Comparison of ENCODE assay signal across 28 cellular contexts in the genomic region with DNA sequence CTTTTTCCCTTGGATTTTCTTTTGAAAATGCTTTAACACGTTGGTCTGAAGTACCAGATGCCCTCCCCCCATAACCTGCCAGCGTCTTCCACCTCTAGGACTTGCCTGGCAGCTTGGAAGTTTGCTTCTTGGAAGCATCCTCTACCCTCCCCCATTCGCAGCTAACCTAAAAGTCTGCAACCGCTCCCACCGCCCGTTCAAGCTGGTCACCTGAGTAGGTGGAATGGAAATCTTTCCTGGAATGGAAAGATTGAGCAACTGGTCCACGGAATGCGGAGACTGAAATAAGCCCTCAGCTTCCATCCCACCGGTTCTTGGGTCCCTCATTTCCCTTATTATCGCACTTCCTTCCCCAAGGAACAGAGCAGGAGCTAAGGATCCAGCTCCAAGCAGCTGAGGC. TPM values are rescaled to one million over a fixed set of nuclear protein-coding genes. Genes with fewer than 3 reads are reported as not detected.
A peak's percentile ranks its signal among the peaks of the same experiment; 100 is the strongest.
DNase-seq lines count a peak whose midpoint lies in the region; ATAC-seq and TF ChIP-seq lines count a peak whose summit lies in the region.
"Had no signal": no experiment of that assay in that cellular context is flagged by ENCODE, and none has a peak within 500 bp of the region (broad histone marks: within the 10 kb centered on the region; RNA-seq: fewer than 3 reads in every experiment).

No MANE protein-coding gene starts in this region.

- H3K36me3 ChIP-seq in ectodermal cell (ENCODE audit: control insufficient read depth, insufficient read depth, low read length): no peaks in the 10 kb centered on the region
- no peaks in the 10 kb centered on the region for H3K36me3 ChIP-seq in mesenchymal stem cell (ENCODE audit: control insufficient read depth in 1 of 2, insufficient read depth in 2 of 2, low read depth in 1 of 2, low read length in 2 of 2)
- H3K36me3 ChIP-seq: ovary, upper lobe of left lung had no signal

- no peak overlapping the region for H3K14ac ChIP-seq in mesenchymal stem cell (ENCODE audit: low read length in 2 of 2)

- H3K4me2 ChIP-seq in mesenchymal stem cell (ENCODE audit: low read length, poor library complexity, severe bottlenecking): no peak overlapping the region

- no peak overlapping the region for H2AFZ ChIP-seq in mesenchymal stem cell (ENCODE audit: low read depth, low read length)

- no peak overlapping the region for H3K4ac ChIP-seq in mesenchymal stem cell (ENCODE audit: low read depth in 1 of 2, low read length in 2 of 2)

- intact Hi-C loops in natural killer cell (cut with micrococcal nuclease): no loop called here
- intact Hi-C loops in dorsolateral prefrontal cortex (cut with DNase I): no loop called here

- H3K9me3 Mint-ChIP-seq in natural killer cell: no peaks in the 10 kb centered on the region
- no peaks in the 10 kb centered on the region for H3K9me3 Mint-ChIP-seq in natural killer cell treated with Interleukin-12 subunit alpha and Interleukin-12 subunit beta and Interleukin-15 and Interleukin-18, amount 100 ng/mL, for 72 hours
- H3K9me3 Mint-ChIP-seq: activated CD4-positive, alpha-beta memory T cell treated with anti-CD3 and anti-CD28 coated beads, Interleukin-2, amount 10 ng/mL, durations not matched to agents 7 days and 5 days; activated naive CD4-positive, alpha-beta T cell treated with anti-CD3 and anti-CD28 coated beads, Interleukin-2, amount 50 U/mL, for 72 hours; activated T-helper 2 cell treated with anti-CD3 and anti-CD28 coated beads, Interferon-gamma antibody, Interleukin-2, Interleukin-4, amounts not matched to agents 10 μg/mL and 5 μg/mL and 100 μg/mL, durations not matched to agents 14 hours and 24 hours and 36 hours; CD8-positive, alpha-beta T cell; effector memory CD8-positive, alpha-beta T cell; naive thymus-derived CD4-positive, alpha-beta T cell had no signal

- no peak overlapping the region for H3K23ac ChIP-seq in mesenchymal stem cell (ENCODE audit: low read length in 2 of 2)

- no peak overlapping the region for H2BK15ac ChIP-seq in mesenchymal stem cell (ENCODE audit: low read depth, poor library complexity, severe bottlenecking)

- no peaks in the 10 kb centered on the region for H3K27me3 Mint-ChIP-seq in natural killer cell (ENCODE audit: low read depth in 2 of 2)
- no peaks in the 10 kb centered on the region for H3K27me3 Mint-ChIP-seq in natural killer cell treated with Interleukin-12 subunit alpha and Interleukin-12 subunit beta and Interleukin-15 and Interleukin-18, amount 100 ng/mL, for 72 hours
- H3K27me3 Mint-ChIP-seq: activated CD4-positive, alpha-beta memory T cell treated with anti-CD3 and anti-CD28 coated beads, Interleukin-2, amount 10 ng/mL, durations not matched to agents 7 days and 5 days; effector memory CD8-positive, alpha-beta T cell; naive thymus-derived CD4-positive, alpha-beta T cell had no signal

- no peak overlapping the region for H3K4me3 Mint-ChIP-seq in natural killer cell
- H3K4me3 Mint-ChIP-seq in natural killer cell treated with Interleukin-12 subunit alpha and Interleukin-12 subunit beta and Interleukin-15 and Interleukin-18, amount 100 ng/mL, for 72 hours: no peak overlapping the region
- H3K4me3 Mint-ChIP-seq: activated CD4-positive, alpha-beta memory T cell treated with anti-CD3 and anti-CD28 coated beads, Interleukin-2, amount 10 ng/mL, durations not matched to agents 7 days and 5 days; CD8-positive, alpha-beta T cell had no signal

- H3K4me1 Mint-ChIP-seq in natural killer cell: peaks cover 89 to 93% of the 10 kb centered on the region in 2 donors
- peaks cover 60 to 72% of the 10 kb centered on the region in 2 donors for H3K4me1 Mint-ChIP-seq in natural killer cell treated with Interleukin-12 subunit alpha and Interleukin-12 subunit beta and Interleukin-15 and Interleukin-18, amount 100 ng/mL, for 72 hours (ENCODE audit: low read depth in 2 of 2)

- H4K91ac ChIP-seq in mesenchymal stem cell (ENCODE audit: low read length): no peak overlapping the region

- peaks cover 48% of the 10 kb centered on the region for H3K4me1 ChIP-seq in ectodermal cell (ENCODE audit: control insufficient read depth, insufficient read depth, low read length)
- H3K4me1 ChIP-seq in mesenchymal stem cell (ENCODE audit: control insufficient read depth, insufficient read depth, low read depth, low read length): no peaks in the 10 kb centered on the region

- peak overlapping the region in 1 of 2 experiments; percentile 2 for H3K18ac ChIP-seq in mesenchymal stem cell (ENCODE audit: low read depth in 1 of 2, low read length in 2 of 2)

- H3K9ac ChIP-seq in mesenchymal stem cell (ENCODE audit: low read length): no peak overlapping the region

- H2AK5ac ChIP-seq in mesenchymal stem cell (ENCODE audit: low read length, severe bottlenecking): no peak overlapping the region

- no peak overlapping the region for H2BK5ac ChIP-seq in mesenchymal stem cell (ENCODE audit: low read depth, low read length, poor library complexity, severe bottlenecking)

- no peaks in the 10 kb centered on the region for H3K36me3 Mint-ChIP-seq in natural killer cell
- H3K36me3 Mint-ChIP-seq in natural killer cell treated with Interleukin-12 subunit alpha and Interleukin-12 subunit beta and Interleukin-15 and Interleukin-18, amount 100 ng/mL, for 72 hours: no peaks in the 10 kb centered on the region

- DNase-seq in natural killer cell (no peak), mesenchymal stem cell (no peak), dorsolateral prefrontal cortex (no peak), ecto neural progenitor cell (ENCODE audit: low spot score) (no peak)
- DNase-seq in natural killer cell treated with Interleukin-12 subunit alpha and Interleukin-12 subunit beta and Interleukin-15 and Interleukin-18, amount 100 ng/mL, for 72 hours (ENCODE audit: low spot score): no peak
- DNase-seq: activated CD4-positive, alpha-beta memory T cell treated with anti-CD3 and anti-CD28 coated beads, Interleukin-2, amount 10 ng/mL, durations not matched to agents 7 days and 5 days; activated CD8-positive, alpha-beta memory T cell treated with anti-CD3 and anti-CD28 coated beads, Interleukin-2, amount 50 U/mL, for 48 hours; anterior cingulate cortex; CD8-positive, alpha-beta T cell; effector memory CD8-positive, alpha-beta T cell; EL; kidney; midbrain; naive thymus-derived CD4-positive, alpha-beta T cell; NCI-H1105; NCI-H187; NCI-H2171; NCI-H510A treated with DMSO at 0.1 percent for 48 hours; ovary; stimulated activated CD4-positive, alpha-beta T cell treated with anti-CD3 and anti-CD28 coated beads, Interleukin-15, amount 100 ng/mL, for 24 hours; stimulated activated CD4-positive, alpha-beta T cell treated with anti-CD3 and anti-CD28 coated beads, Interleukin-4, amount 100 ng/mL, for 4 hours had no signal

- peak overlapping the region; percentile 53 to 89 for H3K27ac Mint-ChIP-seq in natural killer cell
- no peak overlapping the region for H3K27ac Mint-ChIP-seq in natural killer cell treated with Interleukin-12 subunit alpha and Interleukin-12 subunit beta and Interleukin-15 and Interleukin-18, amount 100 ng/mL, for 72 hours
- H3K27ac Mint-ChIP-seq: activated CD4-positive, alpha-beta memory T cell treated with anti-CD3 and anti-CD28 coated beads, Interleukin-2, amount 10 ng/mL, durations not matched to agents 7 days and 5 days; activated T-helper 2 cell treated with anti-CD3 and anti-CD28 coated beads, Interferon-gamma antibody, Interleukin-2, Interleukin-4, amounts not matched to agents 10 μg/mL and 5 μg/mL and 100 μg/mL, durations not matched to agents 14 hours and 24 hours and 36 hours had no signal

- 52 to 55% methylated on average over 10 of the region's 10 CpGs for WGBS in ectodermal cell, 2 experiments
- WGBS in mesenchymal stem cell: 71% methylated on average over 9 of the region's 10 CpGs

- ATAC-seq in natural killer cell (no peak), GM19452 (IDR thresholded peaks at IDR 0.05; ENCODE audit: unreplicated experiment) (no peak), GM21529 (IDR thresholded peaks at IDR 0.05; ENCODE audit: unreplicated experiment) (no peak)
- no peak for ATAC-seq in natural killer cell treated with Interleukin-12 subunit alpha and Interleukin-12 subunit beta and Interleukin-15 and Interleukin-18, amount 100 ng/mL, for 72 hours
- ATAC-seq: activated naive CD4-positive, alpha-beta T cell treated with anti-CD3 and anti-CD28 coated beads, Interleukin-2, amount 50 U/mL, for 72 hours; CD8-positive, alpha-beta T cell; effector memory CD8-positive, alpha-beta T cell; HCT116; naive thymus-derived CD4-positive, alpha-beta T cell had no signal

- no peak overlapping the region for H4K8ac ChIP-seq in mesenchymal stem cell (ENCODE audit: low read length)

- H3K4me3 ChIP-seq in ectodermal cell (ENCODE audit: insufficient read depth, low read depth, low read length) (no peak overlapping the region), mesenchymal stem cell (ENCODE audit: insufficient read depth in 1 of 2, low read depth in 1 of 2, low read length in 2 of 2) (no peak overlapping the region), dorsolateral prefrontal cortex (no peak overlapping the region)
- H3K4me3 ChIP-seq: ovary, upper lobe of left lung had no signal

- no peak overlapping the region for H2BK120ac ChIP-seq in mesenchymal stem cell (ENCODE audit: low read depth, low read length)

- no peaks in the 10 kb centered on the region for H3K79me1 ChIP-seq in mesenchymal stem cell (replicated peaks; ENCODE audit: low read length, poor library complexity, severe bottlenecking)

- TF ChIP-seq CTCF in natural killer cell (IDR thresholded peaks at IDR 0.05): no peak
- no peak for TF ChIP-seq CTCF in dorsolateral prefrontal cortex (IDR thresholded peaks at IDR 0.05 in 54 of 56, conservative IDR thresholded peaks at IDR 0.05 in 2 of 56; ENCODE audit: low read depth in 1 of 56, partially characterized antibody in 56 of 56)

- H3K27me3 ChIP-seq in ectodermal cell (ENCODE audit: control insufficient read depth, insufficient read depth, low read length, poor library complexity, severe bottlenecking) (no peaks in the 10 kb centered on the region), mesenchymal stem cell (ENCODE audit: control insufficient read depth in 1 of 2, insufficient read depth in 1 of 2, low read length in 2 of 2) (no peaks in the 10 kb centered on the region), dorsolateral prefrontal cortex (peaks cover 0 to 20% (median 0%) of the 10 kb centered on the region in 45 donors)
- H3K27me3 ChIP-seq: ovary, upper lobe of left lung had no signal

- no peaks in the 10 kb centered on the region for H3K9me3 ChIP-seq in ectodermal cell (ENCODE audit: control insufficient read depth, low read length)
- no peaks in the 10 kb centered on the region for H3K9me3 ChIP-seq in mesenchymal stem cell (ENCODE audit: control insufficient read depth, low read length)
- H3K9me3 ChIP-seq: ovary, upper lobe of left lung had no signal

- H3K27ac ChIP-seq in ectodermal cell (ENCODE audit: insufficient read depth, low read depth, low read length, poor library complexity, severe bottlenecking) (peak overlapping the region; percentile 70), mesenchymal stem cell (ENCODE audit: low read length, poor library complexity, severe bottlenecking) (no peak overlapping the region), dorsolateral prefrontal cortex (no peak overlapping the region)
- H3K27ac ChIP-seq: ovary, upper lobe of left lung had no signal

- peak overlapping the region; percentile 28 to 52 for H2BK12ac ChIP-seq in mesenchymal stem cell (ENCODE audit: low read length in 2 of 2)

RNA-seq across cellular contexts. Expression of gene HS3ST3B1, which starts 31.4 kb away (rescaled TPM):
- 10 to 100 TPM; 14.1 to 18.6 (median 17.1) TPM for total RNA-seq in natural killer cell
- 10 to 100 TPM; 13.2 to 22.0 TPM for total RNA-seq in natural killer cell treated with Interleukin-12 subunit alpha and Interleukin-12 subunit beta and Interleukin-15 and Interleukin-18, amount 100 ng/mL, for 72 hours
- 18.3 TPM for polyA plus RNA-seq in ectodermal cell (2013, experiment 1 of 4)
- polyA plus RNA-seq in ectodermal cell (2013, experiment 2 of 4): 17.4 TPM
- polyA plus RNA-seq in ectodermal cell (2013, experiment 3 of 4): 19.5 TPM
- 20.7 TPM for polyA plus RNA-seq in ectodermal cell (2013, experiment 4 of 4)
- 16.0 TPM for polyA plus RNA-seq in mesenchymal stem cell (2013, experiment 1 of 2)
- 15.8 TPM for polyA plus RNA-seq in mesenchymal stem cell (2013, experiment 2 of 2)
- 10 to 100 TPM in 1 of 120 experiments, 1 to 10 TPM in 110, under 1 TPM in 9; 0.41 to 18.5 (median 1.9) TPM for total RNA-seq in dorsolateral prefrontal cortex

Comparison
In these comparisons a context has a peak if more than half of its experiments do, and no peak if none do; other contexts are left out.
1. H3K27ac Mint-ChIP-seq: peak in natural killer cell (2 of 2); none in natural killer cell treated with Interleukin-12 subunit alpha and Interleukin-12 subunit beta and Interleukin-15 and Interleukin-18, amount 100 ng/mL, for 72 hours (0 of 2).